13 cellular contexts compared by ENCODE assay signal in the genomic region with DNA sequence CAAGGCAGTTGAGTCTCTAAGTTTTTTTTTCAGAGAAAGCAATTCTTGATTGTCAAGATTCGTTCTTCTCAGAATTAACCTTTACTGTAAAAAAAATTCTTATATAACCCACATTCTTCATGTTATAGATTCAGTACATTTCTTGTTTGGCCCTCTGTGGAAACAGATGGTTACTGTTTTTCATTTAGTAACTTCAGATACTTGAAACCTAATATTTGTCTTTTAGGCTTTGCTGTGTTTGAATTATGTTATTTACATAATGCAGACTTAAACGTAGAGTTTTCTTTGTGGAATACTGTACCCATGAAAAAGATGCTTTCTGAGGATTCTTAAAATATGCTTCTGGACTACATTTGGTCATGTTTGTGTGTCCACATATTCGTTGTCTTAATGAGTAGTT. TPM values are rescaled to one million over a fixed set of nuclear protein-coding genes. Genes with fewer than 3 reads are reported as not detected.
A peak's percentile ranks its signal among the peaks of the same experiment; 100 is the strongest.
DNase-seq lines count a peak whose midpoint lies in the region; ATAC-seq and TF ChIP-seq lines count a peak whose summit lies in the region.
"Had no signal": no experiment of that assay in that cellular context is flagged by ENCODE, and none has a peak within 500 bp of the region (broad histone marks: within the 10 kb centered on the region; RNA-seq: fewer than 3 reads in every experiment).

No MANE protein-coding gene starts in this region.

- intact Hi-C loops in MCF 10A (cut with micrococcal nuclease), result no loop called here
- intact Hi-C loops in mammary epithelial cell (cut with micrococcal nuclease), result no loop called here
- intact Hi-C loops in spleen (cut with DNase I; ENCODE audit: low total_unique reads), result no loop called here

- 98% methylated on average over 3 of the region's 3 CpGs for WGBS in mammary epithelial cell (ENCODE audit: low coverage, missing lambda C conversion rate)
- WGBS in spleen, 5 donors, result 61 to 90% (median 81%) methylated on average over 3 of the region's 3 CpGs

- no peak overlapping the region for H3K9ac ChIP-seq in mammary epithelial cell (ENCODE audit: insufficient read depth, low read length)

- H3K4me3 Mint-ChIP-seq in MCF 10A (ENCODE audit: unreplicated experiment), result no peak overlapping the region

- H3K27me3 ChIP-seq in mammary epithelial cell (ENCODE audit: insufficient read depth, low read length) (no peaks in the 10 kb centered on the region), HL-60 (ENCODE audit: insufficient read depth, poor library complexity, severe bottlenecking) (no peaks in the 10 kb centered on the region), spleen (replicated peaks in 1 of 7) (no peaks in the 10 kb centered on the region)
- H3K27me3 ChIP-seq: BE2C had no signal

- H3K9me3 Mint-ChIP-seq in MCF 10A (ENCODE audit: unreplicated experiment), result no peaks in the 10 kb centered on the region

- H3K4me2 ChIP-seq in mammary epithelial cell (ENCODE audit: insufficient read depth, low read depth, low read length), result no peak overlapping the region

- peaks cover 22% of the 10 kb centered on the region for H3K79me2 ChIP-seq in mammary epithelial cell (ENCODE audit: insufficient read depth, low read length)

- no peak for ATAC-seq in esophagus mucosa

- dilution Hi-C loops in mammary epithelial cell (cut with HindIII; ENCODE audit: low sequenced_read_pairs), result no loop called here

- CTCF ChIA-PET in MCF 10A (lab: Yijun Ruan, JAX), result interaction anchor here (0.6 kb wide), 1 partner anchor 665 kb away, joined by 3 read pairs; no protein-coding TSS in a partner anchor
- CTCF ChIA-PET in mammary epithelial cell (lab: Charles Lee; ENCODE audit: low non-redundant PET), result no interaction called here

- DNase-seq in MCF 10A (ENCODE audit: unreplicated experiment), result no peak
- DNase-seq in mammary epithelial cell, result no peak
- DNase-seq in HL-60 (ENCODE audit: low read depth in 1 of 2, low spot score in 1 of 2), result no peak
- peak; percentile 39 for DNase-seq in fibroblast of peridontal ligament (ENCODE audit: extremely low read depth)
- DNase-seq in spleen, result no peak
- DNase-seq in HPDE6-E6E7 (ENCODE audit: extremely low spot score), result no peak
- DNase-seq: BE2C, DMS153, NCI-H1417 treated with DMSO at 0.1 percent for 48 hours, NCI-H2029 treated with DMSO at 0.1 percent for 48 hours, NCI-H526 had no signal

- TF ChIP-seq POLR2A in spleen (IDR thresholded peaks at IDR 0.05), result no peak

- POLR2A ChIA-PET in MCF 10A (lab: Yijun Ruan, JAX), result interaction anchor here (1.2 kb wide), 1 partner anchor 11 kb away, joined by 3 read pairs; no protein-coding TSS in a partner anchor

- H2AFZ ChIP-seq in mammary epithelial cell (ENCODE audit: low read depth, low read length), result no peak overlapping the region

- H3K27ac Mint-ChIP-seq in MCF 10A (ENCODE audit: low read depth, unreplicated experiment), result peak overlapping the region; percentile 42

- H3K4me1 Mint-ChIP-seq in MCF 10A (ENCODE audit: insufficient read depth, unreplicated experiment), result no peaks in the 10 kb centered on the region

- TF ChIP-seq CTCF in MCF 10A (IDR thresholded peaks at IDR 0.05; ENCODE audit: unreplicated experiment) (no peak), mammary epithelial cell (conservative IDR thresholded peaks at IDR 0.05 in 1 of 2, IDR thresholded peaks at IDR 0.05 in 1 of 2; ENCODE audit: extremely low read depth in 1 of 2, insufficient read depth in 1 of 2, low read depth in 1 of 2, low read length in 2 of 2) (no peak), HL-60 (IDR thresholded peaks at IDR 0.05; ENCODE audit: insufficient read depth, low read length) (no peak), spleen (IDR thresholded peaks at IDR 0.05 in 8 of 11, conservative IDR thresholded peaks at IDR 0.05 in 3 of 11) (no peak)

- no peaks in the 10 kb centered on the region for H3K36me3 ChIP-seq in mammary epithelial cell (ENCODE audit: insufficient read depth, low read length)
- peaks cover 0 to 7% (median 0%) of the 10 kb centered on the region in 6 donors for H3K36me3 ChIP-seq in spleen

- H3K27ac ChIP-seq in mammary epithelial cell (ENCODE audit: insufficient read depth, low read depth, low read length) (no peak overlapping the region), HL-60 (replicated peaks) (peak overlapping the region; percentile 75), spleen (peak overlapping the region in 4 of 8 donors; percentile 48 to 58 (median 55))
- H3K27ac ChIP-seq: RWPE1 had no signal

- H3K36me3 Mint-ChIP-seq in MCF 10A (ENCODE audit: insufficient read depth, unreplicated experiment), result no peaks in the 10 kb centered on the region

- H4K20me1 ChIP-seq in mammary epithelial cell (ENCODE audit: insufficient read depth, low read length), result no peaks in the 10 kb centered on the region

- no peak overlapping the region for H3K4me3 ChIP-seq in mammary epithelial cell (replicated peaks in 1 of 3; ENCODE audit: insufficient read depth in 1 of 3, low read depth in 2 of 3, low read length in 3 of 3)
- H3K4me3 ChIP-seq in HL-60 (replicated peaks; ENCODE audit: insufficient read depth, low read length), result no peak overlapping the region
- no peak overlapping the region for H3K4me3 ChIP-seq in spleen

- H3K27me3 Mint-ChIP-seq in MCF 10A (ENCODE audit: insufficient read depth, unreplicated experiment), result no peaks in the 10 kb centered on the region

- BruUV-seq in MCF 10A (replicated peaks; lab: Mats Ljungman, UMichigan) (no TSS peak), mammary epithelial cell (replicated peaks; lab: Mats Ljungman, UMichigan) (no TSS peak)

- no peaks in the 10 kb centered on the region for H3K9me3 ChIP-seq in mammary epithelial cell (replicated peaks; ENCODE audit: insufficient read depth, low read length)
- no peaks in the 10 kb centered on the region for H3K9me3 ChIP-seq in spleen
- H3K9me3 ChIP-seq: BE2C had no signal

- H3K4me1 ChIP-seq in mammary epithelial cell (ENCODE audit: insufficient read depth, low read length) (no peaks in the 10 kb centered on the region), spleen (peaks cover 7 to 99% (median 48%) of the 10 kb centered on the region in 6 donors)
- H3K4me1 ChIP-seq: BE2C had no signal

- in situ Hi-C loops in mammary epithelial cell (cut with MboI; ENCODE audit: low sequenced_read_pairs in 2 of 2), result no loop called here

RNA-seq across cellular contexts. Expression of a gene that starts 48.2 kb away (rescaled TPM):
- total RNA-seq in MCF 10A (2022), result 31.2 and 34.5 TPM in 2 replicates
- total RNA-seq in mammary epithelial cell, result 10 to 100 TPM; 32.0 to 32.2 TPM
- 19.9 TPM for polyA plus RNA-seq in mammary epithelial cell
- 35.2 TPM for polyA minus RNA-seq in mammary epithelial cell
- total RNA-seq in spleen, result 100 to 1,000 TPM in 4 of 7 donors, 10 to 100 TPM in 3; 75.2 to 176 (median 103) TPM
- polyA plus RNA-seq in spleen, result 10 to 100 TPM; 25.4 to 42.0 (median 32.0) TPM
- total RNA-seq in esophagus mucosa, result 28.5 TPM
